In the genomic region with DNA sequence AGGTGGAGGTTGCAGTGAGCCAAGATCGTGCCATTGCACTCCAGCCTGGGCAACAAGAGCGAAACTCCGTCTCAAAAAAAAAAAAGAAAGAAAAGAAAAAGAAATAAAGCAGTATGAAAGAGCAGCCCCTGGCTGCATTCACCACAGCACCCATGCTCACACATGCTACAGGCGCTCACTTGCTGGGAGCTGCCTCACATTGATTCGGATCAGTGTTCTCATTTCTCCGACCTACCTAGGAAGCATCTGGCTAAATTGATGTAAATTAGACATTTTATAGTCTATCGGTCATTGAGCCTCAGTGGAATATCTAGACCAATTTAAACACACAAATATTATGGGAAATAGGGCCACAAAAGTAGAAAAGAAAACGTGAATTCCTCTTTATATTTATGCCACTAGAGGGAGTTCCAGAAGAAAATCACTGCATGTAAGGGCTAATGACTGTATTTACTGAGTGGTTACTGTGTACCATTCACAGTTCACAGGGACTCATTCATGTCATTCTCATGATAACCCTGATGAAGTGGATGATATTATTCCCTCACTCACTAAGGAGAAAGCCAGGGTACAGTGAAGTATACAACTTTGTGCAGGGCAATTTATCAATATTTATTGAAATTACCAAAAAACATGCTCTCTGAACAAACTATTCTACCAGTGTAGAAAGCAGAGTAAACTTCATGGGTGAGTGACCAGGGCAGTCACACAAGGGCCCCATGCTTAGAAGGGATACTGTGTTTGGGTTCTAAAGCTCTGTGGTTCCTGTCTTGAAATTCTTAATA, we compare ENCODE assay signal across 8 cellular contexts. TPM values are rescaled to one million over a fixed set of nuclear protein-coding genes. Genes with fewer than 3 reads are reported as not detected.
DNase-seq lines count a peak whose midpoint lies in the region; ATAC-seq and TF ChIP-seq lines count a peak whose summit lies in the region.

No MANE protein-coding gene starts in this region.

- H3K27ac ChIP-seq in heart left ventricle = no peak overlapping the region

- H3K4me3 Mint-ChIP-seq in central memory CD8-positive, alpha-beta T cell = no peak overlapping the region
- peak overlapping the region; percentile 67 for H3K4me3 Mint-ChIP-seq in neural crest cell

- H3K9me3 Mint-ChIP-seq in central memory CD8-positive, alpha-beta T cell = no peaks in the 10 kb centered on the region
- no peaks in the 10 kb centered on the region for H3K9me3 Mint-ChIP-seq in neural crest cell

- H3K36me3 ChIP-seq in heart left ventricle = no peaks in the 10 kb centered on the region

- 74 to 79% (median 74%) methylated on average over 8 of the region's 8 CpGs for WGBS in heart left ventricle, 4 donors

- peaks cover 0 to 28% (median 9%) of the 10 kb centered on the region in 12 donors for H3K4me1 ChIP-seq in heart left ventricle

- DNase-seq in heart left ventricle (no peak), left ventricle myocardium superior (no peak), NCI-H446 treated with DMSO at 0.1 percent for 48 hours (lab: John Stamatoyannopoulos, UW) (peak; percentile 26), neural crest cell (ENCODE audit: low read depth, low spot score) (no peak), T-helper 9 cell (no peak)
- DNase-seq in central memory CD8-positive, alpha-beta T cell (ENCODE audit: low spot score in 2 of 2) = no peak
- DNase-seq in effector CD8-positive, alpha-beta T cell (lab: John Stamatoyannopoulos, UW) = no peak

- H3K36me3 Mint-ChIP-seq in central memory CD8-positive, alpha-beta T cell (ENCODE audit: insufficient read depth) = peaks cover 6% of the 10 kb centered on the region
- no peaks in the 10 kb centered on the region for H3K36me3 Mint-ChIP-seq in neural crest cell (ENCODE audit: low read depth)

- peak; percentile 45 to 72 (median 61) for TF ChIP-seq CTCF in heart left ventricle (IDR thresholded peaks at IDR 0.05)
- peak; percentile 78 for TF ChIP-seq CTCF in neural crest cell (conservative IDR thresholded peaks at IDR 0.05)

- no peak for ATAC-seq in heart left ventricle
- ATAC-seq in left ventricle myocardium superior = no peak
- ATAC-seq in central memory CD8-positive, alpha-beta T cell (replicated peaks; ENCODE audit: extremely low read depth, poor library complexity, severe bottlenecking) = no peak
- ATAC-seq in HG02678 (IDR thresholded peaks at IDR 0.05; ENCODE audit: unreplicated experiment) = no peak

- peaks cover 0 to 2% (median 0%) of the 10 kb centered on the region in 9 donors for H3K27me3 ChIP-seq in heart left ventricle

- no peaks in the 10 kb centered on the region for H3K9me3 ChIP-seq in heart left ventricle

- intact Hi-C loops in heart left ventricle (cut with DNase I) (loop anchor here in 7 of 10 donors (2.0 to 10.0 kb wide), 4 partner anchors 33 to 93 kb away; no protein-coding TSS in a partner anchor), left ventricle myocardium superior (cut with micrococcal nuclease) (no loop called here)

- peaks cover 11% of the 10 kb centered on the region for H3K4me1 Mint-ChIP-seq in central memory CD8-positive, alpha-beta T cell
- H3K4me1 Mint-ChIP-seq in neural crest cell = peaks cover 13% of the 10 kb centered on the region

- peak overlapping the region; percentile 69 for H3K27ac Mint-ChIP-seq in central memory CD8-positive, alpha-beta T cell (ENCODE audit: low read depth)
- no peak overlapping the region for H3K27ac Mint-ChIP-seq in neural crest cell (ENCODE audit: unreplicated experiment)

- no peak for TF ChIP-seq POLR2A in heart left ventricle (IDR thresholded peaks at IDR 0.05)

- H3K4me3 ChIP-seq in heart left ventricle = no peak overlapping the region

- peaks cover 25% of the 10 kb centered on the region for H3K27me3 Mint-ChIP-seq in central memory CD8-positive, alpha-beta T cell
- peaks cover 5% of the 10 kb centered on the region for H3K27me3 Mint-ChIP-seq in neural crest cell (ENCODE audit: low read depth)

RNA-seq across cellular contexts. Expression of gene MOG, which starts 5.3 kb away (rescaled TPM):
- 1 to 10 TPM in 8 of 9 donors, under 1 TPM in 1; 0.50 to 7.4 (median 2.7) TPM for total RNA-seq in heart left ventricle
- polyA plus RNA-seq in heart left ventricle = 1 to 10 TPM in 1 of 2 donors, under 1 TPM in 1; 0.19 to 2.9 TPM
- total RNA-seq in left ventricle myocardium superior = 5.4 TPM
- total RNA-seq in neural crest cell = not detected in 2 replicates

RNA-seq across cellular contexts. Expression of gene GABBR1, which starts 18.6 kb away (rescaled TPM):
- 10 to 100 TPM; 11.6 to 30.8 (median 18.1) TPM for total RNA-seq in heart left ventricle
- 10 to 100 TPM; 11.7 to 25.4 TPM for polyA plus RNA-seq in heart left ventricle
- 22.6 TPM for total RNA-seq in left ventricle myocardium superior
- 79.7 and 91.6 TPM in 2 replicates for total RNA-seq in neural crest cell

RNA-seq across cellular contexts. Expression of gene ZFP57, which starts 29.3 kb away (rescaled TPM):
- total RNA-seq in heart left ventricle (10 to 100 TPM in 1 of 9 donors, 1 to 10 TPM in 1, under 1 TPM in 1, not detected in 6; 0.75 to 18.1 (median 4.8) TPM), left ventricle myocardium superior (not detected), neural crest cell (not detected in 2 replicates)
- under 1 TPM in 1 of 2 donors, not detected in 1; 0.06 TPM for polyA plus RNA-seq in heart left ventricle
